Comparison of ENCODE assay signal across 16 cellular contexts in the genomic region with DNA sequence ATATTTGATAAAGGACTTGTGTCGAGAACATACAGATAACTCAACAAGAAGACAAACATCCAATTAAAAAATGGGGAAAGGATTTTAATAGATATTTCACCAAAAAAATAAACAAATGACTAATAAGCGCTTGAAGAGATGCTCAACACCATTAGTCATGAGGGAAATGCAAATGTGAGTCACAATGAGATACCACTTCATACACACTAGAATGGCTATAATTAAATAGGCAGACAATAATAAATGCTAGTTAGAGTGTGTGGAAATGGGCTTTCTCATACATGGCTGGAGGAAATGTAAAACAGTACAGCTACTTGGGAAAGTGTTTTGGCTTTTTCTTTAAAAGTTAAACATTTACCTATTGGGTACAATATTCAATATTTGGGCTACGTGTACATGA. TPM values are rescaled to one million over a fixed set of nuclear protein-coding genes. Genes with fewer than 3 reads are reported as not detected.
DNase-seq lines count a peak whose midpoint lies in the region; ATAC-seq and TF ChIP-seq lines count a peak whose summit lies in the region.
"Had no signal": no experiment of that assay in that cellular context is flagged by ENCODE, and none has a peak within 500 bp of the region (broad histone marks: within the 10 kb centered on the region; RNA-seq: fewer than 3 reads in every experiment).

No MANE protein-coding gene starts in this region.

- no peak for DNase-seq in Caco-2
- peak; percentile 19 for DNase-seq in LoVo (ENCODE audit: low spot score)
- DNase-seq in astrocyte of the spinal cord (ENCODE audit: low read depth, low spot score): peak; percentile 70
- DNase-seq in hepatocyte (ENCODE audit: low spot score): no peak
- no peak for DNase-seq in middle frontal gyrus (ENCODE audit: extremely low spot score, low spot score)
- no peak for DNase-seq in NK-92 (lab: John Stamatoyannopoulos, UW; ENCODE audit: unreplicated experiment)
- DNase-seq in caudate nucleus (lab: John Stamatoyannopoulos, UW): no peak
- DNase-seq: CD4-positive, alpha-beta memory T cell; NCI-H187 had no signal

- no peak overlapping the region for H3K4me3 ChIP-seq in Caco-2 (ENCODE audit: low read depth, low read length)
- no peak overlapping the region for H3K4me3 ChIP-seq in astrocyte of the spinal cord (ENCODE audit: low read depth, low read length)
- H3K4me3 ChIP-seq in hepatocyte: no peak overlapping the region

- H3K4me1 ChIP-seq in Caco-2 (no peaks in the 10 kb centered on the region), hepatocyte (ENCODE audit: insufficient read depth) (no peaks in the 10 kb centered on the region)

- H3K27ac Mint-ChIP-seq in Caco-2 (ENCODE audit: unreplicated experiment): peak overlapping the region; percentile 56
- H3K27ac Mint-ChIP-seq: CD4-positive, alpha-beta memory T cell; stimulated activated naive CD8-positive, alpha-beta T cell treated with anti-CD3 and anti-CD28 coated beads, Interleukin-15, Interleukin-2, amounts not matched to agents 100 ng/mL and 50 ng/mL, for 24 hours had no signal

- H3K27ac ChIP-seq in hepatocyte: peak overlapping the region; percentile 61
- no peak overlapping the region for H3K27ac ChIP-seq in caudate nucleus (ENCODE audit: low read depth, low read length)

- no peak overlapping the region for H2AFZ ChIP-seq in hepatocyte

- H3K9me3 ChIP-seq in Caco-2: no peaks in the 10 kb centered on the region
- H3K9me3 ChIP-seq in hepatocyte (ENCODE audit: low read depth): no peaks in the 10 kb centered on the region

- H3K27me3 ChIP-seq in Caco-2 (replicated peaks; ENCODE audit: control insufficient read depth, insufficient read depth, low read length) (no peaks in the 10 kb centered on the region), hepatocyte (no peaks in the 10 kb centered on the region)

- H3K9me2 ChIP-seq in hepatocyte (replicated peaks; ENCODE audit: insufficient read depth): no peaks in the 10 kb centered on the region

- peaks cover 9% of the 10 kb centered on the region for H3K9me3 Mint-ChIP-seq in Caco-2 (ENCODE audit: unreplicated experiment)
- H3K9me3 Mint-ChIP-seq: activated naive CD4-positive, alpha-beta T cell treated with anti-CD3 and anti-CD28 coated beads, Interleukin-2, amount 50 U/mL, for 72 hours; CD4-positive, alpha-beta memory T cell; stimulated activated naive CD8-positive, alpha-beta T cell treated with anti-CD3 and anti-CD28 coated beads, Interleukin-15, Interleukin-2, amounts not matched to agents 100 ng/mL and 50 ng/mL, for 24 hours had no signal

- H4K20me1 ChIP-seq in hepatocyte (ENCODE audit: insufficient read depth, poor library complexity, severe bottlenecking): no peaks in the 10 kb centered on the region

- BruUV-seq in Caco-2 (replicated peaks; lab: Mats Ljungman, UMichigan): no TSS peak

- CTCF ChIA-PET in Caco-2 (lab: Charles Lee): no interaction called here

- H3K36me3 Mint-ChIP-seq in Caco-2 (ENCODE audit: insufficient read depth, unreplicated experiment): peaks cover 6% of the 10 kb centered on the region
- H3K36me3 Mint-ChIP-seq: activated naive CD4-positive, alpha-beta T cell treated with anti-CD3 and anti-CD28 coated beads, Interleukin-2, amount 50 U/mL, for 72 hours; CD4-positive, alpha-beta memory T cell had no signal

- H3K27me3 Mint-ChIP-seq in Caco-2 (ENCODE audit: insufficient read depth, unreplicated experiment): no peaks in the 10 kb centered on the region

- H3K79me2 ChIP-seq in hepatocyte: no peaks in the 10 kb centered on the region

- no peak overlapping the region for H3K4me2 ChIP-seq in hepatocyte

- POLR2A ChIA-PET in Caco-2 (lab: Charles Lee): no interaction called here

- intact Hi-C loops in Caco-2 (cut with micrococcal nuclease; ENCODE audit: unreplicated experiment): no loop called here

- H3K4me3 Mint-ChIP-seq in Caco-2 (ENCODE audit: unreplicated experiment): no peak overlapping the region
- H3K4me3 Mint-ChIP-seq: CD4-positive, alpha-beta memory T cell; stimulated activated naive CD8-positive, alpha-beta T cell treated with anti-CD3 and anti-CD28 coated beads, Interleukin-15, Interleukin-2, amounts not matched to agents 100 ng/mL and 50 ng/mL, for 24 hours had no signal

- H3K4me1 Mint-ChIP-seq in Caco-2 (ENCODE audit: low read depth, unreplicated experiment): no peaks in the 10 kb centered on the region
- H3K4me1 Mint-ChIP-seq: CD4-positive, alpha-beta memory T cell had no signal

- TF ChIP-seq CTCF in Caco-2 (IDR thresholded peaks at IDR 0.05; ENCODE audit: insufficient read depth in 1 of 2, low read depth in 1 of 2, low read length in 1 of 2, severe bottlenecking in 1 of 2, unreplicated experiment in 1 of 2) (no peak), astrocyte of the spinal cord (IDR thresholded peaks at IDR 0.05; ENCODE audit: low read depth, low read length) (no peak), hepatocyte (IDR thresholded peaks at IDR 0.05; ENCODE audit: poor library complexity) (no peak)

- in situ Hi-C loops in astrocyte of the spinal cord (cut with HindIII; ENCODE audit: low sequenced_read_pairs): no loop called here

- H3K36me3 ChIP-seq in Caco-2 (ENCODE audit: control insufficient read depth, insufficient read depth, low read length) (no peaks in the 10 kb centered on the region), hepatocyte (replicated peaks; ENCODE audit: insufficient read depth, low read depth) (no peaks in the 10 kb centered on the region)

- ATAC-seq in GM21717 (IDR thresholded peaks at IDR 0.05; ENCODE audit: unreplicated experiment): no peak
- ATAC-seq: activated naive CD4-positive, alpha-beta T cell treated with anti-CD3 and anti-CD28 coated beads, Interleukin-2, amount 50 U/mL, for 72 hours had no signal

- 93% methylated on average over 3 of the region's 3 CpGs for WGBS in hepatocyte (ENCODE audit: low lambda C conversion rate, missing lambda C conversion rate)

RNA-seq across cellular contexts. Expression of gene DLK1, which starts 34.8 kb away (rescaled TPM):
- total RNA-seq in Caco-2 (2022): not detected in 2 replicates
- total RNA-seq in hepatocyte: 1,033 and 1,378 TPM in 2 replicates
- 3,299 and 3,695 TPM in 2 replicates for polyA plus RNA-seq in hepatocyte
- total RNA-seq: activated CD8-positive, alpha-beta memory T cell treated with anti-CD3 and anti-CD28 coated beads for 36 hours; activated naive CD4-positive, alpha-beta T cell treated with anti-CD3 and anti-CD28 coated beads, Interleukin-2, amount 50 U/mL, for 72 hours; CD4-positive, alpha-beta memory T cell; mononuclear cell; OCI-LY7; posterior vena cava had no signal
- polyA plus RNA-seq: CD4-positive, alpha-beta memory T cell had no signal

Comparison
In these comparisons a context has a peak if more than half of its experiments do, and no peak if none do; other contexts are left out.
1. DNase-seq: peak in LoVo (single experiment) and astrocyte of the spinal cord (single experiment); none in Caco-2 (0 of 2), hepatocyte (single experiment), middle frontal gyrus (single experiment), NK-92 (single experiment) and caudate nucleus (0 of 61).
2. RNA of gene DLK1, which starts 34.8 kb away (total RNA-seq): 1,033 to 1,378 TPM in hepatocyte; not detected in Caco-2; every median in the first group is over 1,000 times any median in the second.